In genomic region chr17:39627717-39628516, GRCh38 we compare ENCODE assay signal across 17 cellular contexts. TPM values are rescaled to one million over a fixed set of nuclear protein-coding genes. Genes with fewer than 3 reads are reported as not detected.
DNase-seq lines count a peak whose midpoint lies in the region; ATAC-seq, FAIRE-seq and TF ChIP-seq lines count a peak whose summit lies in the region.
"Had no signal": no experiment of that assay in that cellular context is flagged by ENCODE, and none has a peak within 500 bp of the region (broad histone marks: within the 10 kb centered on the region; RNA-seq: fewer than 3 reads in every experiment).

No MANE protein-coding gene starts in this region.

- H2BK120ac ChIP-seq in H1 (replicated peaks; ENCODE audit: low read depth, low read length): no peak overlapping the region

- H3K4me2 ChIP-seq in H1 (ENCODE audit: insufficient read depth in 1 of 2, low read depth in 2 of 2, low read length in 2 of 2) (peak overlapping the region; percentile 84 to 86), neural cell (ENCODE audit: low read length) (no peak overlapping the region)

- peak overlapping the region; percentile 16; the same call in 1 of the 2 replicates for H2BK5ac ChIP-seq in H1 (ENCODE audit: low read depth, low read length)

- no peak for TF ChIP-seq POLR2A in H1 (IDR thresholded peaks at IDR 0.05; ENCODE audit: control extremely low read depth in 1 of 2, low read depth in 2 of 2, low read length in 2 of 2)

- H2BK20ac ChIP-seq in H1 (ENCODE audit: low read length): peak overlapping the region; percentile 48; the same call in 1 of the 2 replicates

- H3K27ac ChIP-seq in A673 (ENCODE audit: low read depth, low read length, poor library complexity, severe bottlenecking) (no peak overlapping the region), HUES6 (ENCODE audit: low read depth, low read length) (no peak overlapping the region), H1 (ENCODE audit: low read depth, low read length) (no peak overlapping the region), neural cell (ENCODE audit: low read length) (no peak overlapping the region)
- H3K27ac ChIP-seq: brain microvascular endothelial cell, SJSA1 had no signal

- peaks cover 12% of the 10 kb centered on the region for H3K23me2 ChIP-seq in H1 (ENCODE audit: low read depth, low read length)

- no peak overlapping the region for H3K14ac ChIP-seq in H1 (ENCODE audit: insufficient read length)

- no peaks in the 10 kb centered on the region for H3K36me3 ChIP-seq in A673 (ENCODE audit: insufficient read depth, low read length, poor library complexity, severe bottlenecking)
- no peaks in the 10 kb centered on the region for H3K36me3 ChIP-seq in HUES6 (ENCODE audit: control insufficient read depth, insufficient read depth, low read length)
- no peaks in the 10 kb centered on the region for H3K36me3 ChIP-seq in H1 (ENCODE audit: control insufficient read depth in 2 of 4, insufficient read depth in 4 of 4, low read length in 3 of 4)
- no peaks in the 10 kb centered on the region for H3K36me3 ChIP-seq in neural cell (ENCODE audit: insufficient read depth, low read length)
- H3K36me3 ChIP-seq: brain microvascular endothelial cell, SJSA1 had no signal

- peak overlapping the region; percentile 92; the same call in 1 of the 2 replicates for H2BK15ac ChIP-seq in H1 (ENCODE audit: low read length)

- H4K20me1 ChIP-seq in H1 (replicated peaks in 1 of 2; ENCODE audit: control insufficient read depth in 1 of 2, insufficient read depth in 2 of 2, low read length in 2 of 2): peaks cover 0 to 1% of the 10 kb centered on the region in 2 experiments
- no peaks in the 10 kb centered on the region for H4K20me1 ChIP-seq in neural cell (ENCODE audit: insufficient read depth)

- FAIRE-seq in H1 (lab: Jason Lieb, UNC): no peak
- FAIRE-seq: G401.6 had no signal

- WGBS in H1 (ENCODE audit: extremely low coverage in 1 of 2, insufficient coverage in 1 of 2, insufficient read length in 1 of 2, insufficient replicate concordance in 2 of 2, low coverage in 1 of 2, low lambda C conversion rate in 2 of 2, missing lambda C conversion rate in 1 of 2), 2 experiments: 11% methylated on average over 7 of the region's 16 CpGs; no CpG with 5 or more reads in 1 of the 2 experiments

- no peak overlapping the region for H4K8ac ChIP-seq in H1 (ENCODE audit: extremely low read depth, insufficient read depth, low read length)

- CTCF ChIA-PET in A673 (lab: Charles Lee): interaction anchor here (0.6 to 0.8 kb wide), 3 partner anchors 51 to 475 kb away, joined by 3 read pairs; no protein-coding TSS in a partner anchor
- CTCF ChIA-PET in H1 (lab: Charles Lee; ENCODE audit: partially characterized antibody): interaction anchor here (0.7 to 49.2 kb wide), 12 partner anchors 5 to 971 kb away, joined by 3 to 1885 read pairs (median 6); partner anchors contain the start of genes ERBB2, PGAP3, PNMT and PPP1R1B

- no peak overlapping the region for H3K9ac ChIP-seq in HUES6 (ENCODE audit: low read length)
- H3K9ac ChIP-seq in H1 (replicated peaks in 1 of 4; ENCODE audit: extremely low read depth in 1 of 4, low read depth in 3 of 4, low read length in 3 of 4): no peak overlapping the region; a peak in 2 of 7 replicates
- no peak overlapping the region for H3K9ac ChIP-seq in neural cell (ENCODE audit: low read length)

- no peak overlapping the region for H3K56ac ChIP-seq in H1 (replicated peaks; ENCODE audit: insufficient read length, low read depth, low read length)

- H4K91ac ChIP-seq in H1 (replicated peaks; ENCODE audit: insufficient read length, low read length): no peak overlapping the region

- H3K27me3 ChIP-seq in A673 (replicated peaks; ENCODE audit: insufficient read depth, low read depth, low read length, poor library complexity) (no peaks in the 10 kb centered on the region), HUES6 (ENCODE audit: control insufficient read depth, insufficient read depth, low read length) (peaks cover 60% of the 10 kb centered on the region), H1 (replicated peaks in 1 of 4; ENCODE audit: control insufficient read depth in 3 of 4, extremely low read depth in 1 of 4, insufficient read depth in 3 of 4, low read length in 3 of 4) (peaks cover 2 to 39% (median 35%) of the 10 kb centered on the region in 4 experiments), neural cell (ENCODE audit: insufficient read depth, low read depth, low read length) (peaks cover 50% of the 10 kb centered on the region)

- intact Hi-C loops in A673 (cut with micrococcal nuclease; ENCODE audit: unreplicated experiment): no loop called here

- H3F3A ChIP-seq in neural cell (ENCODE audit: insufficient read depth, low read length, poor library complexity, severe bottlenecking): no peaks in the 10 kb centered on the region

- 0 out of 2 replicates have a peak, but pooled peaks cover 2% of the 10 kb centered on the region for H3K79me1 ChIP-seq in H1 (ENCODE audit: low read depth, low read length)

- TF ChIP-seq CTCF in A673 (conservative IDR thresholded peaks at IDR 0.05; ENCODE audit: low read depth, low read length) (no peak), H1 (IDR thresholded peaks at IDR 0.05; ENCODE audit: control extremely low read depth in 1 of 3, insufficient read depth in 1 of 3, low read depth in 1 of 3, low read length in 3 of 3) (no peak), neural cell (IDR thresholded peaks at IDR 0.05; ENCODE audit: poor library complexity, severe bottlenecking) (no peak)

- POLR2A ChIA-PET in A673 (lab: Charles Lee; ENCODE audit: low non-redundant PET): interaction anchor here (0.6 kb wide), 1 partner anchor 16 kb away, joined by 3 read pairs; no protein-coding TSS in a partner anchor
- POLR2A ChIA-PET in H1 (lab: Charles Lee; ENCODE audit: partially characterized antibody): interaction anchor here (0.7 to 2.0 kb wide), 9 partner anchors 10 to 125 kb away, joined by 3 to 10 read pairs (median 3); partner anchors contain the start of gene MIEN1

- no peaks in the 10 kb centered on the region for H3K9me2 ChIP-seq in neural cell (ENCODE audit: insufficient read depth, low read length)

- H2AFZ ChIP-seq in H1 (ENCODE audit: low read length) (no peak overlapping the region), neural cell (ENCODE audit: low read depth, low read length) (no peak overlapping the region)

- no peak overlapping the region; the same call in 1 of the 2 replicates for H2AK5ac ChIP-seq in H1 (ENCODE audit: low read depth, low read length)

- no peak for TF ChIP-seq RAD21 in H1 (IDR thresholded peaks at IDR 0.05 in 1 of 2, conservative IDR thresholded peaks at IDR 0.05 in 1 of 2; ENCODE audit: low read depth in 2 of 2, low read length in 2 of 2)
- no peak for TF ChIP-seq RAD21 in neural cell (conservative IDR thresholded peaks at IDR 0.05)

- BruUV-seq in A673 (replicated peaks; lab: Mats Ljungman, UMichigan): no TSS peak

- no peak overlapping the region for H3K23ac ChIP-seq in H1 (ENCODE audit: insufficient read length)

- no peak for DNase-seq in A673 (ENCODE audit: low spot score)
- no peak for DNase-seq in H1 (ENCODE audit: low read depth in 1 of 2, low spot score in 2 of 2)
- no peak for DNase-seq in NCI-H524 treated with DMSO at 0.1 percent for 48 hours (lab: John Stamatoyannopoulos, UW)
- no peak for DNase-seq in DMS153 (lab: John Stamatoyannopoulos, UW)
- DNase-seq in activated CD4-positive, alpha-beta T cell treated with anti-CD3 and anti-CD28 coated beads, Interleukin-2, amount 50 U/mL, for 1 hour: no peak
- DNase-seq: brain microvascular endothelial cell, erythroblast, Karpas-422 had no signal

- H3K4ac ChIP-seq in H1 (replicated peaks; ENCODE audit: insufficient read length, low read depth, low read length): no peak overlapping the region

- peak overlapping the region; percentile 71 for H3K18ac ChIP-seq in H1 (ENCODE audit: extremely low read depth, low read length)

- peaks cover 6% of the 10 kb centered on the region for H3K4me1 ChIP-seq in A673 (ENCODE audit: insufficient read depth, low read length, poor library complexity, severe bottlenecking)
- peaks cover 58% of the 10 kb centered on the region for H3K4me1 ChIP-seq in HUES6 (ENCODE audit: control insufficient read depth, insufficient read depth, low read length)
- peaks cover 8 to 56% (median 42%) of the 10 kb centered on the region in 4 experiments for H3K4me1 ChIP-seq in H1 (replicated peaks in 1 of 4; ENCODE audit: control insufficient read depth in 3 of 4, insufficient read depth in 4 of 4, low read length in 3 of 4)

- no peak overlapping the region for H4K5ac ChIP-seq in H1 (ENCODE audit: insufficient read length, low read depth, low read length)

- H3K4me3 ChIP-seq in A673 (ENCODE audit: low read depth, low read length, poor library complexity, severe bottlenecking): peak overlapping the region; percentile 52
- peak overlapping the region; percentile 75 for H3K4me3 ChIP-seq in HUES6 (ENCODE audit: low read depth, low read length)
- H3K4me3 ChIP-seq in H1 (ENCODE audit: extremely low read depth in 1 of 4, insufficient read depth in 2 of 4, low read depth in 3 of 4, low read length in 4 of 4): peak overlapping the region; percentile 64 to 75 (median 68); a peak in 6 of 8 replicates
- peak overlapping the region; percentile 66 for H3K4me3 ChIP-seq in neural cell (ENCODE audit: low read length)
- H3K4me3 ChIP-seq: SJSA1 had no signal

- ATAC-seq in GM18517 (IDR thresholded peaks at IDR 0.05; ENCODE audit: unreplicated experiment): no peak
- ATAC-seq: activated CD4-positive, CD25-positive, alpha-beta regulatory T cell treated with anti-CD3 and anti-CD28 coated beads, Interleukin-2, amount 50 U/mL, for 24 hours; natural killer cell treated with Interleukin-12 subunit alpha and Interleukin-12 subunit beta and Interleukin-15 and Interleukin-18, amount 100 ng/mL, for 72 hours had no signal

- H3K79me2 ChIP-seq in H1 (ENCODE audit: control insufficient read depth in 1 of 2, insufficient read depth in 2 of 2, low read length in 2 of 2): no peaks in the 10 kb centered on the region
- no peaks in the 10 kb centered on the region for H3K79me2 ChIP-seq in neural cell (replicated peaks; ENCODE audit: insufficient read depth, low read length)

- H3K9me3 ChIP-seq in A673 (ENCODE audit: low read depth, low read length, poor library complexity, severe bottlenecking): no peaks in the 10 kb centered on the region
- H3K9me3 ChIP-seq in HUES6 (ENCODE audit: control insufficient read depth, insufficient read depth, low read depth, low read length): no peaks in the 10 kb centered on the region
- H3K9me3 ChIP-seq in H1 (ENCODE audit: insufficient read depth in 2 of 2, low read depth in 1 of 2, low read length in 1 of 2): no peaks in the 10 kb centered on the region
- no peaks in the 10 kb centered on the region for H3K9me3 ChIP-seq in neural cell (ENCODE audit: low read length)
- H3K9me3 ChIP-seq: SJSA1 had no signal

- TF ChIP-seq EP300 in H1 (IDR thresholded peaks at IDR 0.05; ENCODE audit: borderline replicate concordance in 1 of 2, low read depth in 2 of 2, low read length in 2 of 2) (no peak), neural cell (conservative IDR thresholded peaks at IDR 0.05; ENCODE audit: poor library complexity, severe bottlenecking) (no peak)

- peak overlapping the region; percentile 84; the same call in 1 of the 2 replicates for H2BK12ac ChIP-seq in H1 (ENCODE audit: low read depth, low read length)

RNA-seq across cellular contexts. Expression of gene PPP1R1B, which starts 1.2 kb away (rescaled TPM):
- total RNA-seq in A673 (2021): 8.2 and 11.7 TPM in 2 replicates
- 9.4 and 10.7 TPM in 2 replicates for total RNA-seq in H1 (2021; fragmentation: NEBNext Ultra II Directional; extraction: Animal tissue kit (Norgen Biotek cat#: 25700))
- polyA plus RNA-seq in H1 (2011; rRNA removed) (21.0 and 22.3 TPM in 2 replicates), neural cell (1.8 and 3.5 TPM in 2 replicates)
- 15.9 TPM for polyA plus RNA-seq in H1 (2011; cell fraction: cytosol; rRNA removed)
- 15.3 TPM for polyA plus RNA-seq in H1 (2011; cell fraction: nucleus; rRNA removed)
- polyA plus RNA-seq in H1 (2012, experiment 1 of 2): 13.4 to 19.6 TPM (median 17.0 TPM) in 4 replicates
- polyA plus RNA-seq in H1 (2012, experiment 2 of 2): 22.0 TPM
- 10.8 TPM for polyA plus RNA-seq in H1 (2013, experiment 1 of 2)
- 11.3 TPM for polyA plus RNA-seq in H1 (2013, experiment 2 of 2)
- polyA minus RNA-seq in H1 (2011; rRNA and poly(A)+ RNA removed): 9.1 and 11.8 TPM in 2 replicates
- polyA minus RNA-seq in H1 (2011; cell fraction: cytosol; rRNA and poly(A)+ RNA removed): 7.9 TPM
- 4.6 TPM for polyA minus RNA-seq in H1 (2011; cell fraction: nucleus; rRNA and poly(A)+ RNA removed)
- polyA minus RNA-seq in neural cell: 1.2 and 2.9 TPM in 2 replicates
- total RNA-seq: activated T-helper 1 cell treated with anti-CD3 and anti-CD28 coated beads, Interleukin-12 subunit alpha, Interleukin-12 subunit beta, Interleukin-2, Interleukin-4 antibody, amounts not matched to agents 30 ng/mL and 10 ng/mL and 1 ng/mL, durations not matched to agents 14 hours and 24 hours and 36 hours; natural killer cell treated with Interleukin-12 subunit alpha and Interleukin-12 subunit beta and Interleukin-15 and Interleukin-18, amount 100 ng/mL, for 72 hours; SJSA1 had no signal
- polyA plus RNA-seq: BJ had no signal

RNA-seq across cellular contexts. Expression of gene STARD3, which starts 9.0 kb away (rescaled TPM):
- total RNA-seq in A673 (2021): 21.3 and 31.4 TPM in 2 replicates
- 47.6 and 56.7 TPM in 2 replicates for total RNA-seq in H1 (2021; fragmentation: NEBNext Ultra II Directional; extraction: Animal tissue kit (Norgen Biotek cat#: 25700))
- polyA plus RNA-seq in H1 (2011; rRNA removed): 80.3 and 116 TPM in 2 replicates
- polyA plus RNA-seq in H1 (2011; cell fraction: cytosol; rRNA removed): 80.2 TPM
- 203 TPM for polyA plus RNA-seq in H1 (2011; cell fraction: nucleus; rRNA removed)
- polyA plus RNA-seq in H1 (2012, experiment 1 of 2): 54.2 to 69.5 TPM (median 56.8 TPM) in 4 replicates
- polyA plus RNA-seq in H1 (2012, experiment 2 of 2): 61.3 TPM
- polyA plus RNA-seq in H1 (2013, experiment 1 of 2): 80.5 TPM
- polyA plus RNA-seq in H1 (2013, experiment 2 of 2): 91.9 TPM
- polyA minus RNA-seq in H1 (2011; rRNA and poly(A)+ RNA removed): 78.6 and 84.8 TPM in 2 replicates
- polyA minus RNA-seq in H1 (2011; cell fraction: cytosol; rRNA and poly(A)+ RNA removed): 37.6 TPM
- polyA minus RNA-seq in H1 (2011; cell fraction: nucleus; rRNA and poly(A)+ RNA removed): 53.7 TPM
- 105 and 121 TPM in 2 replicates for polyA plus RNA-seq in neural cell
- 36.5 and 44.9 TPM in 2 replicates for polyA minus RNA-seq in neural cell

RNA-seq across cellular contexts. Expression of gene NEUROD2, which starts 20.2 kb away (rescaled TPM):
- total RNA-seq in A673 (2021): not detected in 2 replicates
- not detected in 2 replicates for total RNA-seq in H1 (2021; fragmentation: NEBNext Ultra II Directional; extraction: Animal tissue kit (Norgen Biotek cat#: 25700))
- polyA plus RNA-seq in H1 (2011; rRNA removed): not detected in 2 replicates
- polyA plus RNA-seq in H1 (2011; cell fraction: cytosol; rRNA removed): not detected
- polyA plus RNA-seq in H1 (2011; cell fraction: nucleus; rRNA removed): not detected
- not detected in 4 replicates for polyA plus RNA-seq in H1 (2012, experiment 1 of 2)
- 0.12 TPM for polyA plus RNA-seq in H1 (2012, experiment 2 of 2)
- polyA plus RNA-seq in H1 (2013, experiment 1 of 2): 0.02 TPM
- 0.02 TPM for polyA plus RNA-seq in H1 (2013, experiment 2 of 2)
- polyA minus RNA-seq in H1 (2011; rRNA and poly(A)+ RNA removed): not detected in 2 replicates
- polyA minus RNA-seq in H1 (2011; cell fraction: cytosol; rRNA and poly(A)+ RNA removed): not detected
- not detected for polyA minus RNA-seq in H1 (2011; cell fraction: nucleus; rRNA and poly(A)+ RNA removed)
- not detected in 2 replicates for polyA plus RNA-seq in neural cell
- polyA minus RNA-seq in neural cell: not detected in 2 replicates
- total RNA-seq: activated T-helper 1 cell treated with anti-CD3 and anti-CD28 coated beads, Interleukin-12 subunit alpha, Interleukin-12 subunit beta, Interleukin-2, Interleukin-4 antibody, amounts not matched to agents 30 ng/mL and 10 ng/mL and 1 ng/mL, durations not matched to agents 14 hours and 24 hours and 36 hours; natural killer cell treated with Interleukin-12 subunit alpha and Interleukin-12 subunit beta and Interleukin-15 and Interleukin-18, amount 100 ng/mL, for 72 hours; SJSA1 had no signal
- polyA plus RNA-seq: BJ had no signal

RNA-seq across cellular contexts. Expression of gene TCAP, which starts 37.2 kb away (rescaled TPM):
- 0.54 and 0.79 TPM in 2 replicates for total RNA-seq in A673 (2021)
- 1.4 TPM in 2 replicates for total RNA-seq in H1 (2021; fragmentation: NEBNext Ultra II Directional; extraction: Animal tissue kit (Norgen Biotek cat#: 25700))
- polyA plus RNA-seq in H1 (2011; rRNA removed): 0.82 and 1.3 TPM in 2 replicates
- 1.2 TPM for polyA plus RNA-seq in H1 (2011; cell fraction: cytosol; rRNA removed)
- polyA plus RNA-seq in H1 (2011; cell fraction: nucleus; rRNA removed): 8.9 TPM
- 1.7 to 2.6 TPM (median 2.3 TPM) in 4 replicates for polyA plus RNA-seq in H1 (2012, experiment 1 of 2)
- 1.4 TPM for polyA plus RNA-seq in H1 (2012, experiment 2 of 2)
- polyA plus RNA-seq in H1 (2013, experiment 1 of 2): 0.49 TPM
- 0.48 TPM for polyA plus RNA-seq in H1 (2013, experiment 2 of 2)
- 1.1 and 1.3 TPM in 2 replicates for polyA minus RNA-seq in H1 (2011; rRNA and poly(A)+ RNA removed)
- polyA minus RNA-seq in H1 (2011; cell fraction: cytosol; rRNA and poly(A)+ RNA removed): 1.4 TPM
- polyA minus RNA-seq in H1 (2011; cell fraction: nucleus; rRNA and poly(A)+ RNA removed): 4.2 TPM
- polyA plus RNA-seq in neural cell: 3.3 and 3.7 TPM in 2 replicates
- 1.7 and 2.1 TPM in 2 replicates for polyA minus RNA-seq in neural cell

RNA-seq across cellular contexts. Expression of gene PNMT, which starts 40.3 kb away (rescaled TPM):
- not detected in 2 replicates for total RNA-seq in A673 (2021)
- 4.4 and 5.6 TPM in 2 replicates for total RNA-seq in H1 (2021; fragmentation: NEBNext Ultra II Directional; extraction: Animal tissue kit (Norgen Biotek cat#: 25700))
- 10.5 and 10.9 TPM in 2 replicates for polyA plus RNA-seq in H1 (2011; rRNA removed)
- polyA plus RNA-seq in H1 (2011; cell fraction: cytosol; rRNA removed): 8.1 TPM
- polyA plus RNA-seq in H1 (2011; cell fraction: nucleus; rRNA removed): 10.0 TPM
- polyA plus RNA-seq in H1 (2012, experiment 1 of 2): 4.3 to 8.6 TPM (median 7.6 TPM) in 4 replicates
- polyA plus RNA-seq in H1 (2012, experiment 2 of 2): 5.6 TPM
- polyA plus RNA-seq in H1 (2013, experiment 1 of 2): 3.4 TPM
- 3.4 TPM for polyA plus RNA-seq in H1 (2013, experiment 2 of 2)
- polyA minus RNA-seq in H1 (2011; rRNA and poly(A)+ RNA removed): 0.95 and 1.4 TPM in 2 replicates
- polyA minus RNA-seq in H1 (2011; cell fraction: cytosol; rRNA and poly(A)+ RNA removed): 4.9 TPM
- 1.7 TPM for polyA minus RNA-seq in H1 (2011; cell fraction: nucleus; rRNA and poly(A)+ RNA removed)
- 1.5 TPM in 1 of 2 replicates, not detected in the other for polyA plus RNA-seq in neural cell
- not detected in 2 replicates for polyA minus RNA-seq in neural cell
- total RNA-seq: activated T-helper 1 cell treated with anti-CD3 and anti-CD28 coated beads, Interleukin-12 subunit alpha, Interleukin-12 subunit beta, Interleukin-2, Interleukin-4 antibody, amounts not matched to agents 30 ng/mL and 10 ng/mL and 1 ng/mL, durations not matched to agents 14 hours and 24 hours and 36 hours; natural killer cell treated with Interleukin-12 subunit alpha and Interleukin-12 subunit beta and Interleukin-15 and Interleukin-18, amount 100 ng/mL, for 72 hours; SJSA1 had no signal
- polyA plus RNA-seq: BJ had no signal
